9 cellular contexts compared by ENCODE assay signal in genomic region chr1:100455478-100456072, GRCh38.
A peak's percentile ranks its signal among the peaks of the same experiment; 100 is the strongest.
DNase-seq lines count a peak whose midpoint lies in the region; ATAC-seq and TF ChIP-seq lines count a peak whose summit lies in the region.
"Had no signal": no experiment of that assay in that cellular context is flagged by ENCODE, and none has a peak within 500 bp of the region (broad histone marks: within the 10 kb centered on the region; RNA-seq: fewer than 3 reads in every experiment).

No MANE protein-coding gene starts in this region.

- H3K4me1 ChIP-seq in thyroid gland: no peaks in the 10 kb centered on the region

- H3K36me3 Mint-ChIP-seq in activated naive CD4-positive, alpha-beta T cell treated with anti-CD3 and anti-CD28 coated beads, Interleukin-2, amount 50 U/mL, for 24 hours: peaks cover 11% of the 10 kb centered on the region
- H3K36me3 Mint-ChIP-seq in activated naive CD4-positive, alpha-beta T cell treated with anti-CD3 and anti-CD28 coated beads for 36 hours (ENCODE audit: low read depth): peaks cover 7% of the 10 kb centered on the region
- H3K36me3 Mint-ChIP-seq in stimulated activated memory B cell treated with anti-CD40 and anti-IgM and Interleukin-4, amounts not matched to agents 10 μg/mL and 1 μg/mL and 100 μg/mL, for 72 hours: peaks cover 6% of the 10 kb centered on the region

- no peak overlapping the region for H3K27ac Mint-ChIP-seq in activated naive CD4-positive, alpha-beta T cell treated with anti-CD3 and anti-CD28 coated beads, Interleukin-2, amount 50 U/mL, for 24 hours
- no peak overlapping the region for H3K27ac Mint-ChIP-seq in activated naive CD4-positive, alpha-beta T cell treated with anti-CD3 and anti-CD28 coated beads for 36 hours
- H3K27ac Mint-ChIP-seq in stimulated activated memory B cell treated with anti-CD40 and anti-IgM and Interleukin-4, amounts not matched to agents 10 μg/mL and 1 μg/mL and 100 μg/mL, for 72 hours: no peak overlapping the region

- no peak for DNase-seq in activated naive CD4-positive, alpha-beta T cell treated with anti-CD3 and anti-CD28 coated beads for 36 hours
- DNase-seq in OCI-M1 (lab: John Stamatoyannopoulos, UW) (peak; percentile 44), erythroblast (lab: John Stamatoyannopoulos, UW) (peak; percentile 43 to 55), thyroid gland (no peak), middle frontal gyrus (ENCODE audit: extremely low spot score, low spot score) (no peak)

- ATAC-seq in stimulated activated memory B cell treated with anti-CD40 and anti-IgM and Interleukin-4, amounts not matched to agents 10 μg/mL and 1 μg/mL and 100 μg/mL, for 72 hours: no peak
- ATAC-seq in HG02870 (IDR thresholded peaks at IDR 0.05; ENCODE audit: unreplicated experiment): no peak

- peaks cover 7% of the 10 kb centered on the region for H3K9me3 Mint-ChIP-seq in activated naive CD4-positive, alpha-beta T cell treated with anti-CD3 and anti-CD28 coated beads, Interleukin-2, amount 50 U/mL, for 24 hours
- H3K9me3 Mint-ChIP-seq in activated naive CD4-positive, alpha-beta T cell treated with anti-CD3 and anti-CD28 coated beads for 36 hours: no peaks in the 10 kb centered on the region
- no peaks in the 10 kb centered on the region for H3K9me3 Mint-ChIP-seq in stimulated activated memory B cell treated with anti-CD40 and anti-IgM and Interleukin-4, amounts not matched to agents 10 μg/mL and 1 μg/mL and 100 μg/mL, for 72 hours

- no peak overlapping the region for H3K4me3 ChIP-seq in thyroid gland (replicated peaks in 1 of 3)
- H3K4me3 ChIP-seq: suprapubic skin had no signal

- CTCF ChIA-PET in activated naive CD4-positive, alpha-beta T cell treated with anti-CD3 and anti-CD28 coated beads for 36 hours (lab: Charles Lee): interaction anchor here (0.6 to 3.8 kb wide), 28 partner anchors 9 to 428 kb away, joined by 3 to 27 read pairs (median 4); partner anchors contain the start of genes CDC14A and RTCA

- TF ChIP-seq POLR2A in erythroblast (IDR thresholded peaks at IDR 0.05; ENCODE audit: low read length): no peak
- no peak for TF ChIP-seq POLR2A in thyroid gland (IDR thresholded peaks at IDR 0.05)

- intact Hi-C loops in activated naive CD4-positive, alpha-beta T cell treated with anti-CD3 and anti-CD28 coated beads for 36 hours (cut with micrococcal nuclease): loop anchor here (5.0 kb wide), 2 partner anchors 163 to 488 kb away; partner anchors contain the start of gene SLC35A3
- intact Hi-C loops in thyroid gland (cut with DNase I): loop anchor here (10.0 kb wide), 2 partner anchors 181 to 409 kb away; no protein-coding TSS in a partner anchor

- H3K4me3 Mint-ChIP-seq in activated naive CD4-positive, alpha-beta T cell treated with anti-CD3 and anti-CD28 coated beads, Interleukin-2, amount 50 U/mL, for 24 hours: peak overlapping the region; percentile 5
- no peak overlapping the region for H3K4me3 Mint-ChIP-seq in activated naive CD4-positive, alpha-beta T cell treated with anti-CD3 and anti-CD28 coated beads for 36 hours
- no peak overlapping the region for H3K4me3 Mint-ChIP-seq in stimulated activated memory B cell treated with anti-CD40 and anti-IgM and Interleukin-4, amounts not matched to agents 10 μg/mL and 1 μg/mL and 100 μg/mL, for 72 hours

- H3K27me3 Mint-ChIP-seq in activated naive CD4-positive, alpha-beta T cell treated with anti-CD3 and anti-CD28 coated beads, Interleukin-2, amount 50 U/mL, for 24 hours: no peaks in the 10 kb centered on the region
- H3K27me3 Mint-ChIP-seq in activated naive CD4-positive, alpha-beta T cell treated with anti-CD3 and anti-CD28 coated beads for 36 hours (ENCODE audit: low read depth): no peaks in the 10 kb centered on the region
- no peaks in the 10 kb centered on the region for H3K27me3 Mint-ChIP-seq in stimulated activated memory B cell treated with anti-CD40 and anti-IgM and Interleukin-4, amounts not matched to agents 10 μg/mL and 1 μg/mL and 100 μg/mL, for 72 hours

- peak in 4 of 6 experiments; percentile 35 to 60 (median 46) for TF ChIP-seq CTCF in thyroid gland (IDR thresholded peaks at IDR 0.05)

- no peaks in the 10 kb centered on the region for H3K27me3 ChIP-seq in thyroid gland
- H3K27me3 ChIP-seq: suprapubic skin had no signal

- H3K36me3 ChIP-seq in thyroid gland: no peaks in the 10 kb centered on the region
- H3K36me3 ChIP-seq: suprapubic skin had no signal

- peaks cover 80% of the 10 kb centered on the region for H3K4me1 Mint-ChIP-seq in activated naive CD4-positive, alpha-beta T cell treated with anti-CD3 and anti-CD28 coated beads, Interleukin-2, amount 50 U/mL, for 24 hours
- peaks cover 62% of the 10 kb centered on the region for H3K4me1 Mint-ChIP-seq in activated naive CD4-positive, alpha-beta T cell treated with anti-CD3 and anti-CD28 coated beads for 36 hours (ENCODE audit: low read depth)
- H3K4me1 Mint-ChIP-seq in stimulated activated memory B cell treated with anti-CD40 and anti-IgM and Interleukin-4, amounts not matched to agents 10 μg/mL and 1 μg/mL and 100 μg/mL, for 72 hours: peaks cover 25% of the 10 kb centered on the region

- no peaks in the 10 kb centered on the region for H3K9me3 ChIP-seq in thyroid gland
- H3K9me3 ChIP-seq: suprapubic skin had no signal

- no peak overlapping the region for H3K27ac ChIP-seq in thyroid gland
- H3K27ac ChIP-seq: suprapubic skin had no signal

Comparison
In these comparisons a context has a peak if more than half of its experiments do, and no peak if none do; other contexts are left out.
1. DNase-seq: peak in OCI-M1 (single experiment) and erythroblast (2 of 2); none in activated naive CD4-positive, alpha-beta T cell treated with anti-CD3 and anti-CD28 coated beads for 36 hours (single experiment), thyroid gland (0 of 2) and middle frontal gyrus (single experiment).